In genomic region chr1:109530457-109531204, GRCh38 we compare ENCODE assay signal across 1 cellular context.
TF ChIP-seq lines count a peak whose summit lies in the region.

No MANE protein-coding gene starts in this region.

TF ChIP-seq in IMR-90, 13 proteins besides CTCF, POLR2A, EP300 and RAD21 (continued from another document):
- TF ChIP-seq MXI1 (IDR thresholded peaks at IDR 0.05; ENCODE audit: borderline replicate concordance, low read depth, low read length), result no peak
- TF ChIP-seq USF2 (IDR thresholded peaks at IDR 0.05; ENCODE audit: low read depth, low read length), result no peak
- no peak for TF ChIP-seq MAZ (IDR thresholded peaks at IDR 0.05; ENCODE audit: borderline replicate concordance, low read depth, low read length)
- TF ChIP-seq CHD1 (IDR thresholded peaks at IDR 0.05; ENCODE audit: low read depth, low read length), result no peak
- TF ChIP-seq SMC3 (IDR thresholded peaks at IDR 0.05; ENCODE audit: low read depth, low read length), result no peak
- no peak for TF ChIP-seq RCOR1 (IDR thresholded peaks at IDR 0.05; ENCODE audit: insufficient replicate concordance, low read length)
- TF ChIP-seq BHLHE40 (IDR thresholded peaks at IDR 0.05; ENCODE audit: low read depth, low read length), result no peak
- TF ChIP-seq MAFK (IDR thresholded peaks at IDR 0.05; ENCODE audit: low read depth, low read length), result no peak
- no peak for TF ChIP-seq FOS (IDR thresholded peaks at IDR 0.05; ENCODE audit: low read depth, low read length)
TF ChIP-seq in IMR-90: peak in this region for 0.
